1 cellular context compared by ENCODE assay signal in the genomic region with DNA sequence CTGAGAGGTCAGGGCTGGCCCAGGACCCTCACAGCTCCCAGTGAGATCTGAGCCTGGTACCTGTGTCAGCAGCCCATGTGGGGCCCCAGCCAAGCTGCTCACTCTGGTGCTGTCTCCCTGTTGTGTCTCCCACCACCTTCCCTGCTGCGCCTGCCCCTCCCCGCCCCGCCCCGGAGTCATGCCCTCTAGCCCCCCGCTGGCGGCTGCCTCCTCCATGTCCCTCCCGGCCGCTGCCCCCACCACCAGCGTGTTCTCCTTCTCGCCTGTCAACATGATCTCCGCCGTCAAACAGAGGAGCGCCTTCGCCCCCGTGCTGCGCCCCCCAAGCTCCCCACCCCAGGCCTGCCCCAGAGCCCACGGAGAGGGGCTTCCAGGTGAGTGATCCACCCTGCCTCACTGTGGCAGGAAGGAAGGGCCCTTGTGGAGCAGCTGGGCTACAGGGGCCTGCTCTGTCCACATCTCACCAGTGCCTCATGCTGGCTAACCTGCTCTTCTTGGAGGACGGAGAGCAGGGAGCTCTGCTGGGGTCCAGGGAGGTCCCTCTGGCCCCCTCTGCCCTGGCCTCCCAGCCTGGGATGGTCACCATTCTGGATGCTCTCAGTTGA.
TF ChIP-seq lines count a peak whose summit lies in the region.

No MANE protein-coding gene starts in this region.

TF ChIP-seq in HepG2, 621 proteins besides CTCF, POLR2A, EP300 and RAD21 (continued from another document):
- TF ChIP-seq, protein P1, sequence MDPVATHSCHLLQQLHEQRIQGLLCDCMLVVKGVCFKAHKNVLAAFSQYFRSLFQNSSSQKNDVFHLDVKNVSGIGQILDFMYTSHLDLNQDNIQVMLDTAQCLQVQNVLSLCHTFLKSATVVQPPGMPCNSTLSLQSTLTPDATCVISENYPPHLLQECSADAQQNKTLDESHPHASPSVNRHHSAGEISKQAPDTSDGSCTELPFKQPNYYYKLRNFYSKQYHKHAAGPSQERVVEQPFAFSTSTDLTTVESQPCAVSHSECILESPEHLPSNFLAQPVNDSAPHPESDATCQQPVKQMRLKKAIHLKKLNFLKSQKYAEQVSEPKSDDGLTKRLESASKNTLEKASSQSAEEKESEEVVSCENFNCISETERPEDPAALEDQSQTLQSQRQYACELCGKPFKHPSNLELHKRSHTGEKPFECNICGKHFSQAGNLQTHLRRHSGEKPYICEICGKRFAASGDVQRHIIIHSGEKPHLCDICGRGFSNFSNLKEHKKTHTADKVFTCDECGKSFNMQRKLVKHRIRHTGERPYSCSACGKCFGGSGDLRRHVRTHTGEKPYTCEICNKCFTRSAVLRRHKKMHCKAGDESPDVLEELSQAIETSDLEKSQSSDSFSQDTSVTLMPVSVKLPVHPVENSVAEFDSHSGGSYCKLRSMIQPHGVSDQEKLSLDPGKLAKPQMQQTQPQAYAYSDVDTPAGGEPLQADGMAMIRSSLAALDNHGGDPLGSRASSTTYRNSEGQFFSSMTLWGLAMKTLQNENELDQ (CRISPR knock-in tag; IDR thresholded peaks at IDR 0.05; ENCODE audit: borderline replicate concordance): no peak
- TF ChIP-seq, protein P2, sequence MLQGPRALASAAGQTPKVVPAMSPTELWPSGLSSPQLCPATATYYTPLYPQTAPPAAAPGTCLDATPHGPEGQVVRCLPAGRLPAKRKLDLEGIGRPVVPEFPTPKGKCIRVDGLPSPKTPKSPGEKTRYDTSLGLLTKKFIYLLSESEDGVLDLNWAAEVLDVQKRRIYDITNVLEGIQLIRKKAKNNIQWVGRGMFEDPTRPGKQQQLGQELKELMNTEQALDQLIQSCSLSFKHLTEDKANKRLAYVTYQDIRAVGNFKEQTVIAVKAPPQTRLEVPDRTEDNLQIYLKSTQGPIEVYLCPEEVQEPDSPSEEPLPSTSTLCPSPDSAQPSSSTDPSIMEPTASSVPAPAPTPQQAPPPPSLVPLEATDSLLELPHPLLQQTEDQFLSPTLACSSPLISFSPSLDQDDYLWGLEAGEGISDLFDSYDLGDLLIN (CRISPR knock-in tag; IDR thresholded peaks at IDR 0.05; ENCODE audit: borderline replicate concordance): no peak; the same call in 1 of the 2 replicates
- TF ChIP-seq, protein P3, sequence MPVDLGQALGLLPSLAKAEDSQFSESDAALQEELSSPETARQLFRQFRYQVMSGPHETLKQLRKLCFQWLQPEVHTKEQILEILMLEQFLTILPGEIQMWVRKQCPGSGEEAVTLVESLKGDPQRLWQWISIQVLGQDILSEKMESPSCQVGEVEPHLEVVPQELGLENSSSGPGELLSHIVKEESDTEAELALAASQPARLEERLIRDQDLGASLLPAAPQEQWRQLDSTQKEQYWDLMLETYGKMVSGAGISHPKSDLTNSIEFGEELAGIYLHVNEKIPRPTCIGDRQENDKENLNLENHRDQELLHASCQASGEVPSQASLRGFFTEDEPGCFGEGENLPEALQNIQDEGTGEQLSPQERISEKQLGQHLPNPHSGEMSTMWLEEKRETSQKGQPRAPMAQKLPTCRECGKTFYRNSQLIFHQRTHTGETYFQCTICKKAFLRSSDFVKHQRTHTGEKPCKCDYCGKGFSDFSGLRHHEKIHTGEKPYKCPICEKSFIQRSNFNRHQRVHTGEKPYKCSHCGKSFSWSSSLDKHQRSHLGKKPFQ (CRISPR knock-in tag; IDR thresholded peaks at IDR 0.05; ENCODE audit: insufficient replicate concordance): no peak
- TF ChIP-seq BORCS8-MEF2B (CRISPR knock-in tag; IDR thresholded peaks at IDR 0.05) (0 out of 2 replicates have a peak, but pooled peaks have one; percentile 31), JDP2 (CRISPR knock-in tag; IDR thresholded peaks at IDR 0.05; ENCODE audit: borderline replicate concordance) (no peak), ZNF251 (CRISPR knock-in tag; IDR thresholded peaks at IDR 0.05) (no peak), ZNF777 (CRISPR knock-in tag; IDR thresholded peaks at IDR 0.05) (0 out of 2 replicates have a peak, but pooled peaks have one; percentile 18), TGIF2 (CRISPR knock-in tag; IDR thresholded peaks at IDR 0.05) (no peak), XRCC5 (optimal IDR thresholded peaks at IDR 0.05; ENCODE audit: low read length) (no peak), ZIK1 (CRISPR knock-in tag; IDR thresholded peaks at IDR 0.05; ENCODE audit: borderline replicate concordance, low read depth) (no peak), ZNF430 (CRISPR knock-in tag; IDR thresholded peaks at IDR 0.05) (no peak), ZNF180 (CRISPR knock-in tag; IDR thresholded peaks at IDR 0.05; ENCODE audit: borderline replicate concordance, low read depth) (no peak), ZNF446 (CRISPR knock-in tag; IDR thresholded peaks at IDR 0.05) (no peak), KDM1A (CRISPR knock-in tag; IDR thresholded peaks at IDR 0.05) (no peak), CHCHD3 (CRISPR knock-in tag; IDR thresholded peaks at IDR 0.05) (0 out of 2 replicates have a peak, but pooled peaks have one; percentile 51), THAP11 (CRISPR knock-in tag; IDR thresholded peaks at IDR 0.05) (no peak), ZNF337 (CRISPR knock-in tag; IDR thresholded peaks at IDR 0.05; ENCODE audit: borderline replicate concordance, low read depth) (no peak), BCL6 (CRISPR knock-in tag; IDR thresholded peaks at IDR 0.05) (no peak), ZNF333 (CRISPR knock-in tag; IDR thresholded peaks at IDR 0.05; ENCODE audit: borderline replicate concordance) (0 out of 2 replicates have a peak, but pooled peaks have one; percentile 42), ZNF558 (CRISPR knock-in tag; IDR thresholded peaks at IDR 0.05; ENCODE audit: borderline replicate concordance) (no peak)
- TF ChIP-seq, protein P4, sequence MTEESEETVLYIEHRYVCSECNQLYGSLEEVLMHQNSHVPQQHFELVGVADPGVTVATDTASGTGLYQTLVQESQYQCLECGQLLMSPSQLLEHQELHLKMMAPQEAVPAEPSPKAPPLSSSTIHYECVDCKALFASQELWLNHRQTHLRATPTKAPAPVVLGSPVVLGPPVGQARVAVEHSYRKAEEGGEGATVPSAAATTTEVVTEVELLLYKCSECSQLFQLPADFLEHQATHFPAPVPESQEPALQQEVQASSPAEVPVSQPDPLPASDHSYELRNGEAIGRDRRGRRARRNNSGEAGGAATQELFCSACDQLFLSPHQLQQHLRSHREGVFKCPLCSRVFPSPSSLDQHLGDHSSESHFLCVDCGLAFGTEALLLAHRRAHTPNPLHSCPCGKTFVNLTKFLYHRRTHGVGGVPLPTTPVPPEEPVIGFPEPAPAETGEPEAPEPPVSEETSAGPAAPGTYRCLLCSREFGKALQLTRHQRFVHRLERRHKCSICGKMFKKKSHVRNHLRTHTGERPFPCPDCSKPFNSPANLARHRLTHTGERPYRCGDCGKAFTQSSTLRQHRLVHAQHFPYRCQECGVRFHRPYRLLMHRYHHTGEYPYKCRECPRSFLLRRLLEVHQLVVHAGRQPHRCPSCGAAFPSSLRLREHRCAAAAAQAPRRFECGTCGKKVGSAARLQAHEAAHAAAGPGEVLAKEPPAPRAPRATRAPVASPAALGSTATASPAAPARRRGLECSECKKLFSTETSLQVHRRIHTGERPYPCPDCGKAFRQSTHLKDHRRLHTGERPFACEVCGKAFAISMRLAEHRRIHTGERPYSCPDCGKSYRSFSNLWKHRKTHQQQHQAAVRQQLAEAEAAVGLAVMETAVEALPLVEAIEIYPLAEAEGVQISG (CRISPR knock-in tag; IDR thresholded peaks at IDR 0.05): peak; percentile 13; the same call in 1 of the 2 replicates
- TF ChIP-seq, protein P5, sequence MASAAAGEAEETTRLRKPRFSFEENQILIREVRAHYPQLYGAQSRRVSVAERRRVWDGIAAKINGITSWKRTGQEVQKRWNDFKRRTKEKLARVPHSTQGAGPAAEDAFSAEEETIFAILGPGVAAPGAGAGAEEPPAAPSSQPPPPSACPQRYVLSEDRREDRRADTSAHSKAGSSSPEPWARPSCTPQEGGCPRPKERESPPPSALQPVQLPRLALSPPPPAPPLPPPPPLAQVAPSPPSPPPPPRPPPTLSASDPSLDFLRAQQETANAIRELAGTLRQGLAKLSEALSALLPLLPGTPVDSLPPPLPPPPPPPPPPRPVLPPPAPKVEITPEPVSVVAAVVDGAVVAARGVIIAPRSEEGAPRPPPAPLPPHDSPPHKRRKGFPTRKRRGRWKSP (CRISPR knock-in tag; IDR thresholded peaks at IDR 0.05): no peak
- TF ChIP-seq, protein P6, sequence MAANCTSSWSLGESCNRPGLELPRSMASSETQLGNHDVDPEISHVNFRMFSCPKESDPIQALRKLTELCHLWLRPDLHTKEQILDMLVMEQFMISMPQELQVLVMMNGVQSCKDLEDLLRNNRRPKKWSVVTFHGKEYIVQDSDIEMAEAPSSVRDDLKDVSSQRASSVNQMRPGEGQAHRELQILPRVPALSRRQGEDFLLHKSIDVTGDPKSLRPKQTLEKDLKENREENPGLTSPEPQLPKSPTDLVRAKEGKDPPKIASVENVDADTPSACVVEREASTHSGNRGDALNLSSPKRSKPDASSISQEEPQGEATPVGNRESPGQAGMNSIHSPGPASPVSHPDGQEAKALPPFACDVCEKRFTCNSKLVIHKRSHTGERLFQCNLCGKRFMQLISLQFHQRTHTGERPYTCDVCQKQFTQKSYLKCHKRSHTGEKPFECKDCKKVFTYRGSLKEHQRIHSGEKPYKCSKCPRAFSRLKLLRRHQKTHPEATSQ (CRISPR knock-in tag; IDR thresholded peaks at IDR 0.05; ENCODE audit: borderline replicate concordance): no peak
- TF ChIP-seq, protein P7, sequence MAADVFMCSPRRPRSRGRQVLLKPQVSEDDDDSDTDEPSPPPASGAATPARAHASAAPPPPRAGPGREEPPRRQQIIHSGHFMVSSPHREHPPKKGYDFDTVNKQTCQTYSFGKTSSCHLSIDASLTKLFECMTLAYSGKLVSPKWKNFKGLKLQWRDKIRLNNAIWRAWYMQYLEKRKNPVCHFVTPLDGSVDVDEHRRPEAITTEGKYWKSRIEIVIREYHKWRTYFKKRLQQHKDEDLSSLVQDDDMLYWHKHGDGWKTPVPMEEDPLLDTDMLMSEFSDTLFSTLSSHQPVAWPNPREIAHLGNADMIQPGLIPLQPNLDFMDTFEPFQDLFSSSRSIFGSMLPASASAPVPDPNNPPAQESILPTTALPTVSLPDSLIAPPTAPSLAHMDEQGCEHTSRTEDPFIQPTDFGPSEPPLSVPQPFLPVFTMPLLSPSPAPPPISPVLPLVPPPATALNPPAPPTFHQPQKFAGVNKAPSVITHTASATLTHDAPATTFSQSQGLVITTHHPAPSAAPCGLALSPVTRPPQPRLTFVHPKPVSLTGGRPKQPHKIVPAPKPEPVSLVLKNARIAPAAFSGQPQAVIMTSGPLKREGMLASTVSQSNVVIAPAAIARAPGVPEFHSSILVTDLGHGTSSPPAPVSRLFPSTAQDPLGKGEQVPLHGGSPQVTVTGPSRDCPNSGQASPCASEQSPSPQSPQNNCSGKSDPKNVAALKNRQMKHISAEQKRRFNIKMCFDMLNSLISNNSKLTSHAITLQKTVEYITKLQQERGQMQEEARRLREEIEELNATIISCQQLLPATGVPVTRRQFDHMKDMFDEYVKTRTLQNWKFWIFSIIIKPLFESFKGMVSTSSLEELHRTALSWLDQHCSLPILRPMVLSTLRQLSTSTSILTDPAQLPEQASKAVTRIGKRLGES (CRISPR knock-in tag; IDR thresholded peaks at IDR 0.05; ENCODE audit: borderline replicate concordance): no peak
- TF ChIP-seq, protein P8, sequence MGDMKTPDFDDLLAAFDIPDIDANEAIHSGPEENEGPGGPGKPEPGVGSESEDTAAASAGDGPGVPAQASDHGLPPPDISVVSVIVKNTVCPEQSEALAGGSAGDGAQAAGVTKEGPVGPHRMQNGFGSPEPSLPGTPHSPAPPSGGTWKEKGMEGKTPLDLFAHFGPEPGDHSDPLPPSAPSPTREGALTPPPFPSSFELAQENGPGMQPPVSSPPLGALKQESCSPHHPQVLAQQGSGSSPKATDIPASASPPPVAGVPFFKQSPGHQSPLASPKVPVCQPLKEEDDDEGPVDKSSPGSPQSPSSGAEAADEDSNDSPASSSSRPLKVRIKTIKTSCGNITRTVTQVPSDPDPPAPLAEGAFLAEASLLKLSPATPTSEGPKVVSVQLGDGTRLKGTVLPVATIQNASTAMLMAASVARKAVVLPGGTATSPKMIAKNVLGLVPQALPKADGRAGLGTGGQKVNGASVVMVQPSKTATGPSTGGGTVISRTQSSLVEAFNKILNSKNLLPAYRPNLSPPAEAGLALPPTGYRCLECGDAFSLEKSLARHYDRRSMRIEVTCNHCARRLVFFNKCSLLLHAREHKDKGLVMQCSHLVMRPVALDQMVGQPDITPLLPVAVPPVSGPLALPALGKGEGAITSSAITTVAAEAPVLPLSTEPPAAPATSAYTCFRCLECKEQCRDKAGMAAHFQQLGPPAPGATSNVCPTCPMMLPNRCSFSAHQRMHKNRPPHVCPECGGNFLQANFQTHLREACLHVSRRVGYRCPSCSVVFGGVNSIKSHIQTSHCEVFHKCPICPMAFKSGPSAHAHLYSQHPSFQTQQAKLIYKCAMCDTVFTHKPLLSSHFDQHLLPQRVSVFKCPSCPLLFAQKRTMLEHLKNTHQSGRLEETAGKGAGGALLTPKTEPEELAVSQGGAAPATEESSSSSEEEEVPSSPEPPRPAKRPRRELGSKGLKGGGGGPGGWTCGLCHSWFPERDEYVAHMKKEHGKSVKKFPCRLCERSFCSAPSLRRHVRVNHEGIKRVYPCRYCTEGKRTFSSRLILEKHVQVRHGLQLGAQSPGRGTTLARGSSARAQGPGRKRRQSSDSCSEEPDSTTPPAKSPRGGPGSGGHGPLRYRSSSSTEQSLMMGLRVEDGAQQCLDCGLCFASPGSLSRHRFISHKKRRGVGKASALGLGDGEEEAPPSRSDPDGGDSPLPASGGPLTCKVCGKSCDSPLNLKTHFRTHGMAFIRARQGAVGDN (CRISPR knock-in tag; IDR thresholded peaks at IDR 0.05): peak; percentile 29; the same call in 1 of the 2 replicates
- TF ChIP-seq, protein P9, sequence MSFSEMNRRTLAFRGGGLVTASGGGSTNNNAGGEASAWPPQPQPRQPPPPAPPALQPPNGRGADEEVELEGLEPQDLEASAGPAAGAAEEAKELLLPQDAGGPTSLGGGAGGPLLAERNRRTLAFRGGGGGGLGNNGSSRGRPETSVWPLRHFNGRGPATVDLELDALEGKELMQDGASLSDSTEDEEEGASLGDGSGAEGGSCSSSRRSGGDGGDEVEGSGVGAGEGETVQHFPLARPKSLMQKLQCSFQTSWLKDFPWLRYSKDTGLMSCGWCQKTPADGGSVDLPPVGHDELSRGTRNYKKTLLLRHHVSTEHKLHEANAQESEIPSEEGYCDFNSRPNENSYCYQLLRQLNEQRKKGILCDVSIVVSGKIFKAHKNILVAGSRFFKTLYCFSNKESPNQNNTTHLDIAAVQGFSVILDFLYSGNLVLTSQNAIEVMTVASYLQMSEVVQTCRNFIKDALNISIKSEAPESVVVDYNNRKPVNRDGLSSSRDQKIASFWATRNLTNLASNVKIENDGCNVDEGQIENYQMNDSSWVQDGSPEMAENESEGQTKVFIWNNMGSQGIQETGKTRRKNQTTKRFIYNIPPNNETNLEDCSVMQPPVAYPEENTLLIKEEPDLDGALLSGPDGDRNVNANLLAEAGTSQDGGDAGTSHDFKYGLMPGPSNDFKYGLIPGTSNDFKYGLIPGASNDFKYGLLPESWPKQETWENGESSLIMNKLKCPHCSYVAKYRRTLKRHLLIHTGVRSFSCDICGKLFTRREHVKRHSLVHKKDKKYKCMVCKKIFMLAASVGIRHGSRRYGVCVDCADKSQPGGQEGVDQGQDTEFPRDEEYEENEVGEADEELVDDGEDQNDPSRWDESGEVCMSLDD (CRISPR knock-in tag; IDR thresholded peaks at IDR 0.05; ENCODE audit: borderline replicate concordance): no peak
